25 cellular contexts compared by ENCODE assay signal in genomic region chr16:31055613-31056012, GRCh38.
"Had no signal": no experiment of that assay in that cellular context is flagged by ENCODE, and none has a peak within 500 bp of the region (broad histone marks: within the 10 kb centered on the region; RNA-seq: fewer than 3 reads in every experiment).

No MANE protein-coding gene starts in this region.

- H3K27ac ChIP-seq: heart right ventricle, left lung, psoas muscle, right atrium auricular region, thyroid gland, WERI-Rb-1 had no signal

- H3K27ac Mint-ChIP-seq: activated naive CD4-positive, alpha-beta T cell treated with anti-CD3 and anti-CD28 coated beads for 36 hours; activated naive CD8-positive, alpha-beta T cell treated with anti-CD3 and anti-CD28 coated beads, Interleukin-2, amount 10 ng/mL, durations not matched to agents 7 days and 5 days; immature natural killer cell; mesothelial cell of epicardium; T-cell; T-helper 2 cell treated with Interferon-gamma antibody and Interleukin-4, amounts not matched to agents 5 μg/mL and 100 μg/mL, for 36 hours had no signal

- DNase-seq: activated CD4-positive, alpha-beta T cell treated with anti-CD3 and anti-CD28 coated beads for 1 hour; activated CD4-positive, alpha-beta T cell treated with anti-CD3 and anti-CD28 coated beads, Interleukin-2, amount 50 U/mL, for 48 hours; activated CD8-positive, alpha-beta memory T cell treated with anti-CD3 and anti-CD28 coated beads, Interleukin-2, amount 50 U/mL, for 48 hours; activated effector memory CD4-positive, alpha-beta T cell treated with Interleukin-2 at 50 U/mL for 16 hours; activated naive CD4-positive, alpha-beta T cell treated with anti-CD3 and anti-CD28 coated beads for 36 hours; activated naive CD8-positive, alpha-beta T cell treated with anti-CD3 and anti-CD28 coated beads, Interleukin-2, amount 10 ng/mL, durations not matched to agents 7 days and 5 days; activated T-cell treated with anti-CD3 and anti-CD28 coated beads, Interleukin-2, amount 50 U/mL, for 4 hours; amygdala; effector CD4-positive, alpha-beta T cell; erythroblast; foreskin fibroblast; heart right ventricle; immature natural killer cell; left lung; naive thymus-derived CD8-positive, alpha-beta T cell; psoas muscle; stimulated activated CD4-positive, alpha-beta T cell treated with anti-CD3 and anti-CD28 coated beads, Interleukin-4, amount 100 ng/mL, for 4 hours; stimulated activated naive CD8-positive, alpha-beta T cell treated with anti-CD3 and anti-CD28 coated beads, Interleukin-15, Interleukin-2, amounts not matched to agents 100 U/mL and 50 U/mL, for 24 hours; substantia nigra; T-cell; thyroid gland; WERI-Rb-1 had no signal

- H3K4me1 ChIP-seq: left lung, psoas muscle, right atrium auricular region, thyroid gland had no signal

- ATAC-seq: activated T-cell treated with anti-CD3 and anti-CD28 coated beads, Interleukin-2, amount 50 U/mL, for 4 hours; heart right ventricle; left lung; naive thymus-derived CD8-positive, alpha-beta T cell; psoas muscle; stimulated activated naive CD8-positive, alpha-beta T cell treated with anti-CD3 and anti-CD28 coated beads, Interleukin-15, Interleukin-2, amounts not matched to agents 100 U/mL and 50 U/mL, for 24 hours; T-cell had no signal

- H3K4me3 ChIP-seq: heart right ventricle, left lung, psoas muscle, right atrium auricular region, thyroid gland had no signal

- H3K4me3 Mint-ChIP-seq: activated naive CD4-positive, alpha-beta T cell treated with anti-CD3 and anti-CD28 coated beads for 36 hours; activated naive CD8-positive, alpha-beta T cell treated with anti-CD3 and anti-CD28 coated beads, Interleukin-2, amount 10 ng/mL, durations not matched to agents 7 days and 5 days; activated T-cell treated with anti-CD3 and anti-CD28 coated beads, Interleukin-2, amount 50 U/mL, for 4 hours; immature natural killer cell; mesothelial cell of epicardium; naive thymus-derived CD8-positive, alpha-beta T cell; T-cell; T-helper 2 cell treated with Interferon-gamma antibody and Interleukin-4, amounts not matched to agents 5 μg/mL and 100 μg/mL, for 36 hours had no signal

- H3K27me3 Mint-ChIP-seq: T-cell had no signal

- H3K4me1 Mint-ChIP-seq: mesothelial cell of epicardium had no signal

- H3K9me3 ChIP-seq: heart right ventricle, left lung, psoas muscle, right atrium auricular region, thyroid gland had no signal

- H3K9me3 Mint-ChIP-seq: activated naive CD4-positive, alpha-beta T cell treated with anti-CD3 and anti-CD28 coated beads for 36 hours; activated naive CD8-positive, alpha-beta T cell treated with anti-CD3 and anti-CD28 coated beads, Interleukin-2, amount 10 ng/mL, durations not matched to agents 7 days and 5 days; activated T-cell treated with anti-CD3 and anti-CD28 coated beads, Interleukin-2, amount 50 U/mL, for 4 hours; immature natural killer cell; naive thymus-derived CD8-positive, alpha-beta T cell; T-cell; T-helper 2 cell treated with Interferon-gamma antibody and Interleukin-4, amounts not matched to agents 5 μg/mL and 100 μg/mL, for 36 hours had no signal

- H3K27me3 ChIP-seq: heart right ventricle, left lung, right atrium auricular region, thyroid gland had no signal
